ENCODE assay signal across 11 cellular contexts in the genomic region with DNA sequence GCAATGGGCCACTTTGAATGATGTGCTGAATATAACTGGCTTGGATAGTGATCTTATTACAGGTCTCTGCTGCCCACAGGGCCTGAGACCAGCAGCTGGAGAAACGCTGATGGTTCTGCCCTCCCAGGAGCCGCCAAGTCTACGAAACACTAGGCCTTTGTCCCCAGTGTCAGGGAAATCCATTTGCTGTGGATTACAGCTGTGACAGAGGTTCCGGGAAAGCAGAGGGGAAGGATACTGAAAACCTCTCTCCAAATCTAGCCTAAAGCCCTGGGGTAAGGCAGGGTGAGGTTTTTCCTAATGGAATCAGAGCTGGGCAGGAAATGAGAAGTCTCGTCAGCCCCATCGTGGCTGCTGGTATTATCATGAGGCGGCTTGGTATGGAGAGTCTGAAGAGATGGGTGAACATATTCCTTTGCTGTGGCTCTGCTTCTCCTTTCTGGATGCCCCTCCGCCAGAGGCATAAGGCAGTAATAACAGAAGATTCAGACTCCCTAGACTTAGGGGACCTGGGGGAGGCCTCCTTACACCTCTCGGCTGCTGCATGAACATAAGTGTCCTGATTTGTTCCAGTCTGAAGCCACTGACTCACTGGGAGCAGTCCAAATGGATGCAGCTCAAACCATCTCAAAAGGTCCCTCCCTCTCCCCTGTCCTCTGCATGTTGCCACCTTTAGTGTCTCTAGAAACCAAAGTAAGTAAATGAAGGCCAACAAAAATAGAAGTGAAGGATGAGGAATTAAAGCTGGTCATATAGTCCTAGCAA. TPM values are rescaled to one million over a fixed set of nuclear protein-coding genes. Genes with fewer than 3 reads are reported as not detected.
DNase-seq lines count a peak whose midpoint lies in the region; ATAC-seq and TF ChIP-seq lines count a peak whose summit lies in the region.
"Had no signal": no experiment of that assay in that cellular context is flagged by ENCODE, and none has a peak within 500 bp of the region (broad histone marks: within the 10 kb centered on the region; RNA-seq: fewer than 3 reads in every experiment).

No MANE protein-coding gene starts in this region.

- H3K4me1 ChIP-seq in tibial nerve = peaks cover 0 to 43% (median 22%) of the 10 kb centered on the region in 4 donors

- no peaks in the 10 kb centered on the region for H3K36me3 ChIP-seq in tibial nerve
- no peaks in the 10 kb centered on the region for H3K36me3 ChIP-seq in WERI-Rb-1

- H3K4me3 Mint-ChIP-seq in activated CD8-positive, alpha-beta memory T cell treated with anti-CD3 and anti-CD28 coated beads, Interleukin-2, amount 10 ng/mL, durations not matched to agents 7 days and 5 days = no peak overlapping the region
- H3K4me3 Mint-ChIP-seq in nephron progenitor cell = no peak overlapping the region

- H3K4me1 Mint-ChIP-seq in activated CD8-positive, alpha-beta memory T cell treated with anti-CD3 and anti-CD28 coated beads, Interleukin-2, amount 10 ng/mL, durations not matched to agents 7 days and 5 days = peaks cover 17% of the 10 kb centered on the region
- H3K4me1 Mint-ChIP-seq in nephron progenitor cell = peaks cover 79% of the 10 kb centered on the region

- H3K27me3 ChIP-seq in tibial nerve = no peaks in the 10 kb centered on the region
- no peaks in the 10 kb centered on the region for H3K27me3 ChIP-seq in WERI-Rb-1 (ENCODE audit: insufficient read depth, low read depth, severe bottlenecking)

- WGBS in tibial nerve, 2 donors = 44 to 47% methylated on average over 9 of the region's 9 CpGs

- CTCF ChIA-PET in activated CD8-positive, alpha-beta memory T cell treated with anti-CD3 and anti-CD28 coated beads, Interleukin-2, amount 10 ng/mL, durations not matched to agents 7 days and 5 days (lab: Charles Lee) = interaction anchor here (1.6 kb wide), 1 partner anchor 110 kb away, joined by 4 read pairs; no protein-coding TSS in a partner anchor

- no peaks in the 10 kb centered on the region for H3K9me3 Mint-ChIP-seq in activated CD8-positive, alpha-beta memory T cell treated with anti-CD3 and anti-CD28 coated beads, Interleukin-2, amount 10 ng/mL, durations not matched to agents 7 days and 5 days (ENCODE audit: low read depth)
- no peaks in the 10 kb centered on the region for H3K9me3 Mint-ChIP-seq in nephron progenitor cell

- TF ChIP-seq POLR2A in tibial nerve (IDR thresholded peaks at IDR 0.05) = no peak

- peak overlapping the region in 3 of 4 donors; percentile 29 to 89 (median 64) for H3K27ac ChIP-seq in tibial nerve
- no peak overlapping the region for H3K27ac ChIP-seq in WERI-Rb-1
- H3K27ac ChIP-seq: KMS-11 had no signal

- H3K9me3 ChIP-seq in tibial nerve = no peaks in the 10 kb centered on the region
- H3K9me3 ChIP-seq in WERI-Rb-1 (ENCODE audit: severe bottlenecking) = no peaks in the 10 kb centered on the region

- TF ChIP-seq EP300 in tibial nerve (IDR thresholded peaks at IDR 0.05) = no peak

- peak; percentile 19 for DNase-seq in activated CD8-positive, alpha-beta memory T cell treated with anti-CD3 and anti-CD28 coated beads, Interleukin-2, amount 10 ng/mL, durations not matched to agents 7 days and 5 days
- DNase-seq in activated CD8-positive, alpha-beta memory T cell treated with anti-CD3 and anti-CD28 coated beads, Interleukin-2, amount 50 U/mL, for 4 hours = no peak
- DNase-seq in fibroblast of mammary gland (ENCODE audit: low read depth) = peak; percentile 31
- DNase-seq in nephron progenitor cell = no peak
- no peak for DNase-seq in tibial nerve (ENCODE audit: low spot score in 2 of 2)
- no peak for DNase-seq in AG08395 (ENCODE audit: low spot score)
- DNase-seq in WERI-Rb-1 = no peak
- DNase-seq: DMS79 treated with DMSO at 0.1 percent for 48 hours, NCI-H2029 had no signal

- H3K4me3 ChIP-seq in fibroblast of mammary gland (ENCODE audit: control insufficient read depth, low read depth, low read length) (no peak overlapping the region), tibial nerve (no peak overlapping the region), WERI-Rb-1 (ENCODE audit: low read depth, low read length) (no peak overlapping the region)

- peaks cover 55% of the 10 kb centered on the region for H3K27me3 Mint-ChIP-seq in activated CD8-positive, alpha-beta memory T cell treated with anti-CD3 and anti-CD28 coated beads, Interleukin-2, amount 10 ng/mL, durations not matched to agents 7 days and 5 days
- no peaks in the 10 kb centered on the region for H3K27me3 Mint-ChIP-seq in nephron progenitor cell (ENCODE audit: low read depth, poor library complexity)

- H3K36me3 Mint-ChIP-seq in activated CD8-positive, alpha-beta memory T cell treated with anti-CD3 and anti-CD28 coated beads, Interleukin-2, amount 10 ng/mL, durations not matched to agents 7 days and 5 days = no peaks in the 10 kb centered on the region
- H3K36me3 Mint-ChIP-seq in nephron progenitor cell (ENCODE audit: low read depth) = peaks cover 51% of the 10 kb centered on the region

- ATAC-seq in activated CD8-positive, alpha-beta memory T cell treated with anti-CD3 and anti-CD28 coated beads, Interleukin-2, amount 10 ng/mL, durations not matched to agents 7 days and 5 days = no peak
- ATAC-seq in GM18868 (IDR thresholded peaks at IDR 0.05; ENCODE audit: unreplicated experiment) = no peak

- no peak for TF ChIP-seq CTCF in fibroblast of mammary gland (conservative IDR thresholded peaks at IDR 0.05; ENCODE audit: control insufficient read depth, insufficient read depth, low read depth, low read length)
- TF ChIP-seq CTCF in nephron progenitor cell (IDR thresholded peaks at IDR 0.05) = no peak
- no peak for TF ChIP-seq CTCF in tibial nerve (IDR thresholded peaks at IDR 0.05)
- TF ChIP-seq CTCF in WERI-Rb-1 (IDR thresholded peaks at IDR 0.05; ENCODE audit: low read depth, low read length) = no peak

- H3K27ac Mint-ChIP-seq in activated CD8-positive, alpha-beta memory T cell treated with anti-CD3 and anti-CD28 coated beads, Interleukin-2, amount 10 ng/mL, durations not matched to agents 7 days and 5 days = no peak overlapping the region
- H3K27ac Mint-ChIP-seq in nephron progenitor cell = peak overlapping the region; percentile 36

RNA-seq across cellular contexts. Expression of a gene that starts 48.1 kb away (rescaled TPM):
- 10 to 100 TPM; 36.4 to 43.0 TPM for total RNA-seq in activated CD8-positive, alpha-beta memory T cell treated with anti-CD3 and anti-CD28 coated beads, Interleukin-2, amount 10 ng/mL, durations not matched to agents 7 days and 5 days
- 100 to 1,000 TPM; 152 to 458 (median 204) TPM for total RNA-seq in tibial nerve

Comparison
In these comparisons a context has a peak if more than half of its experiments do, and no peak if none do; other contexts are left out.
1. DNase-seq: peak in activated CD8-positive, alpha-beta memory T cell treated with anti-CD3 and anti-CD28 coated beads, Interleukin-2, amount 10 ng/mL, durations not matched to agents 7 days and 5 days (single experiment) and fibroblast of mammary gland (single experiment); none in activated CD8-positive, alpha-beta memory T cell treated with anti-CD3 and anti-CD28 coated beads, Interleukin-2, amount 50 U/mL, for 4 hours (single experiment), nephron progenitor cell (single experiment), tibial nerve (0 of 2), AG08395 (single experiment) and WERI-Rb-1 (single experiment).